ENCODE assay signal across 1 cellular context in genomic region chr12:70994217-70994788, GRCh38.
TF ChIP-seq lines count a peak whose summit lies in the region.

No MANE protein-coding gene starts in this region.

TF ChIP-seq in GM23338, 12 proteins besides CTCF, POLR2A, EP300 and RAD21 (continued from another document):
- no peak for TF ChIP-seq ZNF462 (CRISPR knock-in tag; IDR thresholded peaks at IDR 0.05)
